ENCODE assay signal across 8 cellular contexts in genomic region chr6:32685603-32686002, GRCh38. TPM values are rescaled to one million over a fixed set of nuclear protein-coding genes. Genes with fewer than 3 reads are reported as not detected.
DNase-seq lines count a peak whose midpoint lies in the region; ATAC-seq and TF ChIP-seq lines count a peak whose summit lies in the region.

No MANE protein-coding gene starts in this region.

- H3K9me3 ChIP-seq in BE2C, result no peaks in the 10 kb centered on the region

- no peaks in the 10 kb centered on the region for H3K36me3 ChIP-seq in BE2C

- H3K4me1 ChIP-seq in BE2C, result no peaks in the 10 kb centered on the region

- peak; percentile 74 for DNase-seq in GM10266 (ENCODE audit: extremely low spot score)
- peak; percentile 63 for DNase-seq in choroid plexus epithelial cell (ENCODE audit: low read depth)
- DNase-seq in NCI-H2029 (lab: John Stamatoyannopoulos, UW), result no peak
- DNase-seq in BE2C, result no peak
- DNase-seq in HuH-7.5 (ENCODE audit: low spot score), result no peak
- no peak for DNase-seq in NCI-H2171 (lab: John Stamatoyannopoulos, UW)

- ATAC-seq in GM21367 (IDR thresholded peaks at IDR 0.05; ENCODE audit: unreplicated experiment) (peak; percentile 83), HG03565 (IDR thresholded peaks at IDR 0.05; ENCODE audit: unreplicated experiment) (peak; percentile 73)

- H3K27me3 ChIP-seq in BE2C, result peaks cover 19% of the 10 kb centered on the region

- H3K4me3 ChIP-seq in choroid plexus epithelial cell (ENCODE audit: low read depth, low read length), result no peak overlapping the region
- no peak overlapping the region for H3K4me3 ChIP-seq in BE2C (ENCODE audit: low read depth, low read length)

- no peak for TF ChIP-seq CTCF in GM10266 (IDR thresholded peaks at IDR 0.05; ENCODE audit: control insufficient read depth, insufficient read depth, low read depth, missing control alignments)
- TF ChIP-seq CTCF in choroid plexus epithelial cell (conservative IDR thresholded peaks at IDR 0.05; ENCODE audit: low read depth, low read length), result no peak
- no peak for TF ChIP-seq CTCF in BE2C (IDR thresholded peaks at IDR 0.05; ENCODE audit: low read depth, low read length)

RNA-seq across cellular contexts. Expression of gene HLA-DQB1, which starts 19.1 kb away (rescaled TPM):
- polyA plus RNA-seq in BE2C (2012; ENCODE audit: insufficient read depth, insufficient read length, low read depth), result not detected

RNA-seq across cellular contexts. Expression of gene HLA-DQA1, which starts 48.4 kb away (rescaled TPM):
- polyA plus RNA-seq in BE2C (2012; ENCODE audit: insufficient read depth, insufficient read length, low read depth), result 0.88 TPM

RNA-seq across cellular contexts. Expression of gene HLA-DQA2, which starts 55.6 kb away (rescaled TPM):
- polyA plus RNA-seq in BE2C (2012; ENCODE audit: insufficient read depth, insufficient read length, low read depth), result not detected

Comparison
In these comparisons a context has a peak if more than half of its experiments do, and no peak if none do; other contexts are left out.
1. DNase-seq: peak in GM10266 (single experiment) and choroid plexus epithelial cell (single experiment); none in NCI-H2029 (single experiment), BE2C (single experiment), HuH-7.5 (single experiment) and NCI-H2171 (single experiment).